ENCODE assay signal across 17 cellular contexts in genomic region chr10:70761727-70762350, GRCh38. TPM values are rescaled to one million over a fixed set of nuclear protein-coding genes. Genes with fewer than 3 reads are reported as not detected.
DNase-seq lines count a peak whose midpoint lies in the region; ATAC-seq lines count a peak whose summit lies in the region.
"Had no signal": no experiment of that assay in that cellular context is flagged by ENCODE, and none has a peak within 500 bp of the region (broad histone marks: within the 10 kb centered on the region; RNA-seq: fewer than 3 reads in every experiment).

No MANE protein-coding gene starts in this region.

- H3K4me1 Mint-ChIP-seq in stimulated activated naive CD8-positive, alpha-beta T cell treated with anti-CD3 and anti-CD28 coated beads, Interleukin-15, amount 100 ng/mL, for 72 hours = peaks cover 19% of the 10 kb centered on the region

- no peaks in the 10 kb centered on the region for H3K27me3 ChIP-seq in neuron (ENCODE audit: insufficient read depth, low read length)

- no peak overlapping the region for H3K4me3 ChIP-seq in neuron (ENCODE audit: low read length)

- no peak overlapping the region for H3K4me3 Mint-ChIP-seq in stimulated activated naive CD8-positive, alpha-beta T cell treated with anti-CD3 and anti-CD28 coated beads, Interleukin-15, amount 100 ng/mL, for 72 hours

- peaks cover 8% of the 10 kb centered on the region for H3K27me3 Mint-ChIP-seq in stimulated activated naive CD8-positive, alpha-beta T cell treated with anti-CD3 and anti-CD28 coated beads, Interleukin-15, amount 100 ng/mL, for 72 hours

- H3K4me1 ChIP-seq in neuron (ENCODE audit: insufficient read depth, low read length) = peaks cover 37% of the 10 kb centered on the region

- peaks cover 3% of the 10 kb centered on the region for H3K9me3 ChIP-seq in neuron (ENCODE audit: low read length)

- DNase-seq in stimulated activated naive CD8-positive, alpha-beta T cell treated with anti-CD3 and anti-CD28 coated beads, Interleukin-15, amount 100 ng/mL, for 72 hours = no peak
- DNase-seq in stimulated activated naive CD8-positive, alpha-beta T cell treated with anti-CD3 and anti-CD28 coated beads, Interleukin-15, Interleukin-2, amounts not matched to agents 100 U/mL and 50 U/mL, for 24 hours = no peak
- peak; percentile 70 for DNase-seq in left lobe of liver (ENCODE audit: low spot score)
- DNase-seq in NCI-H1436 (lab: John Stamatoyannopoulos, UW) = no peak
- no peak for DNase-seq in NCI-H2227 (lab: John Stamatoyannopoulos, UW; ENCODE audit: unreplicated experiment)
- DNase-seq: COR-L47; DMS153; NCI-H1417; NCI-H1930; NCI-H2171; NCI-H446 treated with DMSO at 0.1 percent for 48 hours; NK-92 treated with Interleukin-12 subunit alpha and Interleukin-12 subunit beta, amount 100 ng/mL, for 24 hours had no signal

- ATAC-seq in stimulated activated naive CD8-positive, alpha-beta T cell treated with anti-CD3 and anti-CD28 coated beads, Interleukin-15, amount 100 ng/mL, for 72 hours = peak; percentile 22
- no peak for ATAC-seq in stimulated activated naive CD8-positive, alpha-beta T cell treated with anti-CD3 and anti-CD28 coated beads, Interleukin-15, Interleukin-2, amounts not matched to agents 100 U/mL and 50 U/mL, for 24 hours
- ATAC-seq in left lobe of liver (peak; percentile 72), HG03442 (IDR thresholded peaks at IDR 0.05; ENCODE audit: unreplicated experiment) (no peak)

- peak overlapping the region; percentile 17 to 55 for H3K27ac Mint-ChIP-seq in stimulated activated naive CD8-positive, alpha-beta T cell treated with anti-CD3 and anti-CD28 coated beads, Interleukin-15, amount 100 ng/mL, for 72 hours

- no peaks in the 10 kb centered on the region for H3K36me3 ChIP-seq in neuron (ENCODE audit: insufficient read depth, low read length)

- H2AFZ ChIP-seq in neuron (ENCODE audit: low read depth, low read length) = peak overlapping the region; percentile 44

- peaks cover 0 to 8% of the 10 kb centered on the region in 2 donors for H3K9me3 Mint-ChIP-seq in stimulated activated naive CD8-positive, alpha-beta T cell treated with anti-CD3 and anti-CD28 coated beads, Interleukin-15, amount 100 ng/mL, for 72 hours

RNA-seq across cellular contexts. Expression of gene TBATA, which starts 23.3 kb away (rescaled TPM):
- not detected for total RNA-seq in left lobe of liver
- total RNA-seq: A673, H7, OCI-LY7 had no signal

RNA-seq across cellular contexts. Expression of gene SGPL1, which starts 53.9 kb away (rescaled TPM):
- 40.7 TPM for total RNA-seq in left lobe of liver

Comparison
In these comparisons a context has a peak if more than half of its experiments do, and no peak if none do; other contexts are left out.
1. ATAC-seq: peak in stimulated activated naive CD8-positive, alpha-beta T cell treated with anti-CD3 and anti-CD28 coated beads, Interleukin-15, amount 100 ng/mL, for 72 hours (single experiment) and left lobe of liver (single experiment); none in stimulated activated naive CD8-positive, alpha-beta T cell treated with anti-CD3 and anti-CD28 coated beads, Interleukin-15, Interleukin-2, amounts not matched to agents 100 U/mL and 50 U/mL, for 24 hours (single experiment) and HG03442 (single experiment).